23 cellular contexts compared by ENCODE assay signal in the genomic region with DNA sequence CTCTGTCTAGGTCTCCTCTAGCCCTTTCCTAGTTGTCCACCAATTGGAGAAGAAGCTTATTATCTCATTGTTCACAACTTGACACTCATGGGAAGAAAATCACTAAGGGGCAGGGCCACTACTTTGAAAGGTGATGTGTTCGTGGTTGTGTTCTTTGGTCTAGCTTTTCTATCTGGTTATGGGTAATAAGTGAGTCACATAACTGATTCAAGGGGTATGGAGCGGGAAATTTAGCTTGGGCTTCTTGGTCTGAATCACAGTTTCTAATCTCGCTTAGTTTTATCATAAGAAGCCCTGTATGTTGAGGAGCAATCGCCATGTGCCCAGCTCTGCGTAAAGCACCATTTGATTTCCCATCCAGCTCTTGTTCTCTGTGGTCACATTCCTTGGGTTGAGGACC. TPM values are rescaled to one million over a fixed set of nuclear protein-coding genes. Genes with fewer than 3 reads are reported as not detected.
"Had no signal": no experiment of that assay in that cellular context is flagged by ENCODE, and none has a peak within 500 bp of the region (broad histone marks: within the 10 kb centered on the region; RNA-seq: fewer than 3 reads in every experiment).

No MANE protein-coding gene starts in this region.

- H3K4me3 Mint-ChIP-seq: dendritic cell treated with granulocyte-macrophage colony-stimulating factor and Interleukin-4, amounts not matched to agents 40 ng/mL and 50 ng/mL, for 4 days; naive thymus-derived CD4-positive, alpha-beta T cell; neural progenitor cell; stimulated activated naive B cell treated with anti-CD40 and anti-IgM and Interleukin-4, amounts not matched to agents 10 μg/mL and 1 μg/mL and 100 μg/mL, for 72 hours had no signal

- H3K36me3 Mint-ChIP-seq: naive thymus-derived CD4-positive, alpha-beta T cell; neural progenitor cell; stimulated activated naive B cell treated with anti-CD40 and anti-IgM and Interleukin-4, amounts not matched to agents 10 μg/mL and 1 μg/mL and 100 μg/mL, for 72 hours had no signal

- ATAC-seq: naive thymus-derived CD4-positive, alpha-beta T cell; stimulated activated naive B cell treated with anti-CD40 and anti-IgM and Interleukin-4, amounts not matched to agents 10 μg/mL and 1 μg/mL and 100 μg/mL, for 72 hours had no signal

- DNase-seq: activated CD4-positive, CD25-positive, alpha-beta regulatory T cell; activated naive CD4-positive, alpha-beta T cell; adrenal gland; effector CD8-positive, alpha-beta T cell; mesendoderm; naive thymus-derived CD4-positive, alpha-beta T cell; SHP77; stimulated activated CD4-positive, alpha-beta T cell treated with anti-CD3 and anti-CD28 coated beads, Interleukin-12 subunit alpha, Interleukin-12 subunit beta, amount 100 ng/mL, for 4 hours; stimulated activated naive B cell treated with anti-CD40 and anti-IgM and Interleukin-4, amounts not matched to agents 10 μg/mL and 1 μg/mL and 100 μg/mL, for 72 hours; thyroid gland had no signal

- H3K9me3 Mint-ChIP-seq: dendritic cell treated with granulocyte-macrophage colony-stimulating factor and Interleukin-4, amounts not matched to agents 40 ng/mL and 50 ng/mL, for 4 days; neural progenitor cell; stimulated activated naive B cell treated with anti-CD40 and anti-IgM and Interleukin-4, amounts not matched to agents 10 μg/mL and 1 μg/mL and 100 μg/mL, for 72 hours had no signal

- H3K4me1 Mint-ChIP-seq: naive thymus-derived CD4-positive, alpha-beta T cell; neural progenitor cell had no signal

- H3K4me3 ChIP-seq: adrenal gland, esophagus muscularis mucosa, neural progenitor cell, prostate gland, right atrium auricular region, SK-N-MC, thyroid gland had no signal

- H3K27ac Mint-ChIP-seq: dendritic cell treated with granulocyte-macrophage colony-stimulating factor and Interleukin-4, amounts not matched to agents 40 ng/mL and 50 ng/mL, for 4 days; naive thymus-derived CD4-positive, alpha-beta T cell; neural progenitor cell; stimulated activated naive B cell treated with anti-CD40 and anti-IgM and Interleukin-4, amounts not matched to agents 10 μg/mL and 1 μg/mL and 100 μg/mL, for 72 hours had no signal

RNA-seq across cellular contexts. Expression of a gene that starts 18.7 kb away (rescaled TPM):
- total RNA-seq: adrenal gland; astrocyte; chondrocyte; esophagus muscularis mucosa; liver; mucosa of gallbladder; naive thymus-derived CD4-positive, alpha-beta T cell; osteoblast; prostate gland; right atrium auricular region; subcutaneous adipose tissue; thyroid gland; ureter had no signal
- polyA plus RNA-seq: adrenal gland; liver; naive thymus-derived CD4-positive, alpha-beta T cell had no signal
